29 cellular contexts compared by ENCODE assay signal in the genomic region with DNA sequence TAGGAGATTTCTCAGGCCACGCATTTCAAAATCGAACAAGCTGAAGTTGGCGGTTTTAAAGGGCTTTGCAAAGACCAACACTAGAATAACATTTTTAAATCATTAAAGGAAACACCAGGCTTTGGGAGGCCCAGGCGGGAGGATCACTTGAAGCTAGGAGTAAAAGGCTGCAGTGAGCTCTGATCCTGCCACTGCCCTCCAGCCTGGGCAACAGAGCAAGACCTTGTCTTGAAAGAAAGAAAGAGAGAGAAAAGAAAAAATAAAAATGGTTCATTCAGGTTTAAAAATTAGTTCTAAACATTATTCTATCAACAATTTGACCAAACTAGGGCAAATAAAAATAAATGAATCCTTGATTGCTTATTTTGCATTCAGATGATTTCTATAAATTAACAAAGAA. TPM values are rescaled to one million over a fixed set of nuclear protein-coding genes. Genes with fewer than 3 reads are reported as not detected.
DNase-seq lines count a peak whose midpoint lies in the region; ATAC-seq, FAIRE-seq and TF ChIP-seq lines count a peak whose summit lies in the region.
"Had no signal": no experiment of that assay in that cellular context is flagged by ENCODE, and none has a peak within 500 bp of the region (broad histone marks: within the 10 kb centered on the region; RNA-seq: fewer than 3 reads in every experiment).

No MANE protein-coding gene starts in this region.

- H3K36me3 ChIP-seq in H1 (ENCODE audit: control insufficient read depth in 2 of 4, insufficient read depth in 4 of 4, low read length in 3 of 4) (no peaks in the 10 kb centered on the region), mesendoderm (ENCODE audit: control insufficient read depth, insufficient read depth, low read length) (no peaks in the 10 kb centered on the region), upper lobe of right lung (no peaks in the 10 kb centered on the region)
- H3K36me3 ChIP-seq: upper lobe of left lung had no signal

- no peaks in the 10 kb centered on the region for H4K20me1 ChIP-seq in H1 (replicated peaks in 1 of 2; ENCODE audit: control insufficient read depth in 1 of 2, insufficient read depth in 2 of 2, low read length in 2 of 2)

- no peak overlapping the region for H3K23ac ChIP-seq in H1 (ENCODE audit: insufficient read length)
- H3K23ac ChIP-seq in mesendoderm (ENCODE audit: low read length) = no peak overlapping the region

- H3K79me1 ChIP-seq in H1 (ENCODE audit: low read depth, low read length) (no peaks in the 10 kb centered on the region), mesendoderm (ENCODE audit: low read length) (no peaks in the 10 kb centered on the region)

- H3K79me2 ChIP-seq in H1 (ENCODE audit: control insufficient read depth in 1 of 2, insufficient read depth in 2 of 2, low read length in 2 of 2) (peaks cover 0 to 32% of the 10 kb centered on the region in 2 experiments; a peak in 2 of 4 replicates), mesendoderm (ENCODE audit: control insufficient read depth, insufficient read depth, low read length) (no peaks in the 10 kb centered on the region)

- H2BK120ac ChIP-seq in H1 (replicated peaks; ENCODE audit: low read depth, low read length) = no peak overlapping the region
- no peak overlapping the region for H2BK120ac ChIP-seq in mesendoderm (ENCODE audit: low read depth, low read length)

- CTCF ChIA-PET in H1 (lab: Charles Lee; ENCODE audit: partially characterized antibody) = interaction anchor here (0.8 kb wide), 1 partner anchor 48 kb away, joined by 3 read pairs; no protein-coding TSS in a partner anchor

- TF ChIP-seq CTCF in H1 (IDR thresholded peaks at IDR 0.05; ENCODE audit: control extremely low read depth in 1 of 3, insufficient read depth in 1 of 3, low read depth in 1 of 3, low read length in 3 of 3) (no peak), upper lobe of right lung (IDR thresholded peaks at IDR 0.05) (no peak)

- no peak for TF ChIP-seq POLR2A in H1 (IDR thresholded peaks at IDR 0.05; ENCODE audit: control extremely low read depth in 1 of 2, low read depth in 2 of 2, low read length in 2 of 2)

- peak overlapping the region; percentile 68 to 89 for H3K4me2 ChIP-seq in H1 (ENCODE audit: insufficient read depth in 1 of 2, low read depth in 2 of 2, low read length in 2 of 2)
- H3K4me2 ChIP-seq in mesendoderm (ENCODE audit: low read length) = no peak overlapping the region

- TF ChIP-seq EP300 in H1 (IDR thresholded peaks at IDR 0.05; ENCODE audit: borderline replicate concordance in 1 of 2, low read depth in 2 of 2, low read length in 2 of 2) = no peak

- H2BK5ac ChIP-seq in H1 (ENCODE audit: low read depth, low read length) = no peak overlapping the region
- no peak overlapping the region for H2BK5ac ChIP-seq in mesendoderm (ENCODE audit: low read length)

- H3K4me1 ChIP-seq in H1 (replicated peaks in 1 of 4; ENCODE audit: control insufficient read depth in 3 of 4, insufficient read depth in 4 of 4, low read length in 3 of 4) = peaks cover 0 to 11% (median 3%) of the 10 kb centered on the region in 4 experiments; a peak in 2 of 7 replicates
- no peaks in the 10 kb centered on the region for H3K4me1 ChIP-seq in mesendoderm (ENCODE audit: control insufficient read depth, low read depth, low read length)
- H3K4me1 ChIP-seq in upper lobe of right lung = no peaks in the 10 kb centered on the region

- H3K14ac ChIP-seq in H1 (ENCODE audit: insufficient read length) = no peak overlapping the region

- no peak overlapping the region for H3K18ac ChIP-seq in H1 (ENCODE audit: extremely low read depth, low read length)
- peak overlapping the region; percentile 97 for H3K18ac ChIP-seq in mesendoderm (ENCODE audit: low read length)

- no peak overlapping the region for H2BK20ac ChIP-seq in H1 (ENCODE audit: low read length)

- peak overlapping the region; percentile 100 for H2AFZ ChIP-seq in H1 (ENCODE audit: low read length)

- POLR2A ChIA-PET in H1 (lab: Charles Lee; ENCODE audit: partially characterized antibody) = no interaction called here

- 74% methylated on average over 4 of the region's 4 CpGs; no CpG with 5 or more reads in 1 of the 2 experiments for WGBS in H1 (ENCODE audit: extremely low coverage in 1 of 2, insufficient coverage in 1 of 2, insufficient read length in 1 of 2, insufficient replicate concordance in 2 of 2, low coverage in 1 of 2, low lambda C conversion rate in 2 of 2, missing lambda C conversion rate in 1 of 2), 2 experiments
- WGBS in mesendoderm (ENCODE audit: extremely low coverage, insufficient coverage, low lambda C conversion rate) = no CpG with 5 or more reads among the region's 4 CpGs

- H3K4me3 ChIP-seq in H1 (ENCODE audit: extremely low read depth in 1 of 4, insufficient read depth in 2 of 4, low read depth in 3 of 4, low read length in 4 of 4) (peak overlapping the region in 3 of 4 experiments; percentile 41 to 81 (median 58); a peak in 6 of 8 replicates), mesendoderm (ENCODE audit: low read length) (no peak overlapping the region), upper lobe of right lung (no peak overlapping the region)
- H3K4me3 ChIP-seq: SK-N-MC had no signal

- H2AK5ac ChIP-seq in H1 (ENCODE audit: low read depth, low read length) (no peak overlapping the region), mesendoderm (ENCODE audit: low read length) (no peak overlapping the region)

- no peak for ATAC-seq in upper lobe of right lung
- no peak for ATAC-seq in GM18868 (IDR thresholded peaks at IDR 0.05; ENCODE audit: unreplicated experiment)

- no peak overlapping the region for H3K27ac ChIP-seq in H1 (ENCODE audit: low read depth, low read length)
- H3K27ac ChIP-seq in mesendoderm (ENCODE audit: low read depth, low read length) = no peak overlapping the region
- H3K27ac ChIP-seq in upper lobe of right lung = no peak overlapping the region
- H3K27ac ChIP-seq: RWPE1, SK-N-MC, upper lobe of left lung had no signal

- no peak overlapping the region for H2BK12ac ChIP-seq in H1 (ENCODE audit: low read depth, low read length)

- H3K27me3 ChIP-seq in H1 (replicated peaks in 1 of 4; ENCODE audit: control insufficient read depth in 3 of 4, extremely low read depth in 1 of 4, insufficient read depth in 3 of 4, low read length in 3 of 4) = no peaks in the 10 kb centered on the region
- no peaks in the 10 kb centered on the region for H3K27me3 ChIP-seq in mesendoderm (ENCODE audit: insufficient read depth, low read length, poor library complexity)
- H3K27me3 ChIP-seq in upper lobe of right lung = peaks cover 28% of the 10 kb centered on the region

- peak; percentile 56 for DNase-seq in NCI-H748 (lab: John Stamatoyannopoulos, UW; ENCODE audit: unreplicated experiment)
- DNase-seq in NCI-H748 treated with DMSO at 0.1 percent for 48 hours (lab: John Stamatoyannopoulos, UW) = no peak
- DNase-seq in H1 (ENCODE audit: low read depth in 1 of 2, low spot score in 2 of 2) = no peak
- DNase-seq in mesendoderm = no peak
- no peak for DNase-seq in upper lobe of right lung
- DNase-seq in DMS153 (lab: John Stamatoyannopoulos, UW) = no peak
- DNase-seq in OCI-M1 (lab: John Stamatoyannopoulos, UW) = no peak
- DNase-seq: activated B cell treated with CpG ODN at 0.5 μM for 24 hours; activated CD4-positive, alpha-beta T cell treated with anti-CD3 and anti-CD28 coated beads, Interleukin-2, amount 10 ng/mL, durations not matched to agents 7 days and 5 days; activated effector memory CD4-positive, alpha-beta T cell treated with anti-CD3 and anti-CD28 coated beads, Interleukin-2, amount 50 U/mL, for 16 hours; activated T-cell treated with anti-CD3 and anti-CD28 coated beads, Interleukin-2, amount 50 U/mL, for 1 hour; DMS79 treated with DMSO at 0.1 percent for 48 hours; GF-D8; HFFc6; Kasumi-1; MV-4-11; naive B cell; NCI-H1694; stimulated activated naive CD4-positive, alpha-beta T cell had no signal

- no peak overlapping the region for H4K8ac ChIP-seq in H1 (ENCODE audit: extremely low read depth, insufficient read depth, low read length)
- H4K8ac ChIP-seq in mesendoderm (ENCODE audit: low read depth, low read length) = no peak overlapping the region

- H4K5ac ChIP-seq in H1 (ENCODE audit: insufficient read length, low read depth, low read length) (no peak overlapping the region), mesendoderm (ENCODE audit: low read length) (no peak overlapping the region)

- no peak for FAIRE-seq in H1 (lab: Jason Lieb, UNC)
- FAIRE-seq: bronchial epithelial cell, kidney had no signal

- H2BK15ac ChIP-seq in H1 (ENCODE audit: low read length) = no peak overlapping the region
- H2BK15ac ChIP-seq in mesendoderm (replicated peaks; ENCODE audit: low read depth) = no peak overlapping the region

- peaks cover 6% of the 10 kb centered on the region; the same call in 1 of the 2 replicates for H3K23me2 ChIP-seq in H1 (ENCODE audit: low read depth, low read length)

- H3K9ac ChIP-seq in H1 (replicated peaks in 1 of 4; ENCODE audit: extremely low read depth in 1 of 4, low read depth in 3 of 4, low read length in 3 of 4) = no peak overlapping the region
- no peak overlapping the region for H3K9ac ChIP-seq in mesendoderm (ENCODE audit: low read length)

- intact Hi-C loops in upper lobe of right lung (cut with DNase I) = no loop called here

- H3K4ac ChIP-seq in H1 (replicated peaks; ENCODE audit: insufficient read length, low read depth, low read length) (no peak overlapping the region), mesendoderm (ENCODE audit: low read depth, low read length) (no peak overlapping the region)

- no peak overlapping the region for H4K91ac ChIP-seq in H1 (replicated peaks; ENCODE audit: insufficient read length, low read length)

- TF ChIP-seq RAD21 in H1 (IDR thresholded peaks at IDR 0.05 in 1 of 2, conservative IDR thresholded peaks at IDR 0.05 in 1 of 2; ENCODE audit: low read depth in 2 of 2, low read length in 2 of 2) = no peak

- H3K56ac ChIP-seq in H1 (replicated peaks; ENCODE audit: insufficient read length, low read depth, low read length) (no peak overlapping the region), mesendoderm (ENCODE audit: low read length) (no peak overlapping the region)

- no peaks in the 10 kb centered on the region for H3K9me3 ChIP-seq in H1 (ENCODE audit: insufficient read depth in 2 of 2, low read depth in 1 of 2, low read length in 1 of 2)
- H3K9me3 ChIP-seq in upper lobe of right lung = no peaks in the 10 kb centered on the region
- H3K9me3 ChIP-seq: upper lobe of left lung had no signal

TF ChIP-seq in H1, 55 proteins besides CTCF, POLR2A, EP300 and RAD21:
- no peak for TF ChIP-seq BACH1 (IDR thresholded peaks at IDR 0.05; ENCODE audit: low read length)

RNA-seq across cellular contexts. Expression of gene CHST9, which starts 0.8 kb away (rescaled TPM):
- 24.3 and 25.3 TPM in 2 replicates for total RNA-seq in H1 (2021; fragmentation: NEBNext Ultra II Directional; extraction: Animal tissue kit (Norgen Biotek cat#: 25700))
- polyA plus RNA-seq in H1 (2011; rRNA removed) = 1.8 and 3.2 TPM in 2 replicates
- 4.3 TPM for polyA plus RNA-seq in H1 (2011; cell fraction: cytosol; rRNA removed)
- polyA plus RNA-seq in H1 (2011; cell fraction: nucleus; rRNA removed) = 1.7 TPM
- polyA plus RNA-seq in H1 (2012, experiment 1 of 2) = 4.7 to 13.7 TPM (median 7.6 TPM) in 4 replicates
- 0.97 TPM for polyA plus RNA-seq in H1 (2012, experiment 2 of 2)
- 20.0 TPM for polyA plus RNA-seq in H1 (2013, experiment 1 of 2)
- polyA plus RNA-seq in H1 (2013, experiment 2 of 2) = 23.4 TPM
- polyA minus RNA-seq in H1 (2011; rRNA and poly(A)+ RNA removed) = 4.3 and 7.4 TPM in 2 replicates
- 3.4 TPM for polyA minus RNA-seq in H1 (2011; cell fraction: cytosol; rRNA and poly(A)+ RNA removed)
- polyA minus RNA-seq in H1 (2011; cell fraction: nucleus; rRNA and poly(A)+ RNA removed) = 7.9 TPM
- polyA plus RNA-seq in mesendoderm (2013, experiment 1 of 2) = 11.0 TPM
- polyA plus RNA-seq in mesendoderm (2013, experiment 2 of 2) = 11.0 TPM
- total RNA-seq in upper lobe of right lung = 0.03 TPM
- total RNA-seq: A172; activated B cell treated with CpG ODN at 0.5 μM for 24 hours; activated CD4-positive, alpha-beta T cell treated with anti-CD3 and anti-CD28 coated beads, Interleukin-2, amount 10 ng/mL, durations not matched to agents 7 days and 5 days; HFFc6; NCI-H460; T-helper 1 cell treated with Interleukin-12 subunit alpha and Interleukin-12 subunit beta and Interleukin-4 antibody, amounts not matched to agents 30 ng/mL and 1 ng/mL, for 36 hours had no signal
- polyA plus RNA-seq: CD14-positive monocyte had no signal

Comparison
In these comparisons a context has a peak if more than half of its experiments do, and no peak if none do; other contexts are left out.
1. H3K4me3 ChIP-seq: peak in H1 (3 of 4); none in mesendoderm (single experiment) and upper lobe of right lung (single experiment).
2. RNA of gene CHST9, which starts 0.8 kb away (total RNA-seq): 24.3 to 25.3 TPM in H1; 0.03 TPM in upper lobe of right lung (single experiment); every median in the first group is over 10 times any median in the second.